25 cellular contexts compared by ENCODE assay signal in genomic region chr16:55292491-55292890, GRCh38. TPM values are rescaled to one million over a fixed set of nuclear protein-coding genes. Genes with fewer than 3 reads are reported as not detected.
"Had no signal": no experiment of that assay in that cellular context is flagged by ENCODE, and none has a peak within 500 bp of the region (broad histone marks: within the 10 kb centered on the region; RNA-seq: fewer than 3 reads in every experiment).

No MANE protein-coding gene starts in this region.

- H3K4me1 Mint-ChIP-seq: activated CD4-positive, alpha-beta T cell treated with anti-CD3 and anti-CD28 coated beads, Interleukin-2, amount 10 ng/mL, durations not matched to agents 7 days and 5 days; activated CD8-positive, alpha-beta memory T cell treated with anti-CD3 and anti-CD28 coated beads, Interleukin-2, amount 10 ng/mL, durations not matched to agents 7 days and 5 days; activated naive CD8-positive, alpha-beta T cell treated with anti-CD3 and anti-CD28 coated beads, Interleukin-2, amount 50 U/mL, for 24 hours; stimulated activated memory B cell treated with anti-CD40 and anti-IgM and Interleukin-4, amounts not matched to agents 10 μg/mL and 1 μg/mL and 100 μg/mL, for 72 hours had no signal

- H3K9me3 ChIP-seq: vagina had no signal

- H3K36me3 Mint-ChIP-seq: activated CD8-positive, alpha-beta memory T cell treated with anti-CD3 and anti-CD28 coated beads, Interleukin-2, amount 10 ng/mL, durations not matched to agents 7 days and 5 days; natural killer cell treated with Interleukin-12 subunit alpha and Interleukin-12 subunit beta and Interleukin-15 and Interleukin-18, amount 100 ng/mL, for 72 hours; stimulated activated memory B cell treated with anti-CD40 and anti-IgM and Interleukin-4, amounts not matched to agents 10 μg/mL and 1 μg/mL and 100 μg/mL, for 72 hours had no signal

- H3K36me3 ChIP-seq: heart right ventricle, thoracic aorta, vagina had no signal

- H3K4me3 Mint-ChIP-seq: activated CD4-positive, alpha-beta T cell treated with anti-CD3 and anti-CD28 coated beads, Interleukin-2, amount 10 ng/mL, durations not matched to agents 7 days and 5 days; activated CD8-positive, alpha-beta memory T cell treated with anti-CD3 and anti-CD28 coated beads, Interleukin-2, amount 10 ng/mL, durations not matched to agents 7 days and 5 days; activated CD8-positive, alpha-beta T cell treated with anti-CD3 and anti-CD28 coated beads for 36 hours; activated naive CD8-positive, alpha-beta T cell treated with anti-CD3 and anti-CD28 coated beads, Interleukin-2, amount 50 U/mL, for 24 hours; activated T-helper 1 cell treated with anti-CD3 and anti-CD28 coated beads, Interleukin-12 subunit alpha, Interleukin-12 subunit beta, Interleukin-2, Interleukin-4 antibody, amounts not matched to agents 30 ng/mL and 10 ng/mL and 1 ng/mL, durations not matched to agents 14 hours and 24 hours and 36 hours; natural killer cell treated with Interleukin-12 subunit alpha and Interleukin-12 subunit beta and Interleukin-15 and Interleukin-18, amount 100 ng/mL, for 72 hours; stimulated activated memory B cell treated with anti-CD40 and anti-IgM and Interleukin-4, amounts not matched to agents 10 μg/mL and 1 μg/mL and 100 μg/mL, for 72 hours; T-helper 2 cell treated with Interferon-gamma antibody and Interleukin-4, amounts not matched to agents 5 μg/mL and 100 μg/mL, for 36 hours; type B pancreatic cell had no signal

- H3K27ac ChIP-seq: coronary artery, epithelial cell of prostate, heart right ventricle, thoracic aorta, vagina, VCaP had no signal

- H3K27me3 Mint-ChIP-seq: activated CD4-positive, alpha-beta T cell treated with anti-CD3 and anti-CD28 coated beads, Interleukin-2, amount 10 ng/mL, durations not matched to agents 7 days and 5 days; activated CD8-positive, alpha-beta memory T cell treated with anti-CD3 and anti-CD28 coated beads, Interleukin-2, amount 10 ng/mL, durations not matched to agents 7 days and 5 days; stimulated activated memory B cell treated with anti-CD40 and anti-IgM and Interleukin-4, amounts not matched to agents 10 μg/mL and 1 μg/mL and 100 μg/mL, for 72 hours had no signal

- H3K9me3 Mint-ChIP-seq: activated T-helper 1 cell treated with anti-CD3 and anti-CD28 coated beads, Interleukin-12 subunit alpha, Interleukin-12 subunit beta, Interleukin-2, Interleukin-4 antibody, amounts not matched to agents 30 ng/mL and 10 ng/mL and 1 ng/mL, durations not matched to agents 14 hours and 24 hours and 36 hours had no signal

- H3K4me1 ChIP-seq: vagina had no signal

- H3K27me3 ChIP-seq: heart right ventricle, vagina had no signal

- DNase-seq: activated CD4-positive, alpha-beta T cell treated with anti-CD3 and anti-CD28 coated beads, Interleukin-2, amount 10 ng/mL, durations not matched to agents 7 days and 5 days; activated CD4-positive, CD25-positive, alpha-beta regulatory T cell treated with anti-CD3 and anti-CD28 coated beads, Interleukin-2, amount 50 U/mL, for 72 hours; activated CD8-positive, alpha-beta memory T cell treated with anti-CD3 and anti-CD28 coated beads, Interleukin-2, amount 10 ng/mL, durations not matched to agents 7 days and 5 days; activated CD8-positive, alpha-beta T cell treated with anti-CD3 and anti-CD28 coated beads for 36 hours; activated gamma-delta T cell; activated naive CD4-positive, alpha-beta T cell treated with anti-CD3 and anti-CD28 coated beads, Interleukin-2, amount 50 U/mL, for 16 hours; activated naive CD8-positive, alpha-beta T cell treated with anti-CD3 and anti-CD28 coated beads, Interleukin-2, amount 50 U/mL, for 24 hours; activated T-cell treated with anti-CD3 and anti-CD28 coated beads for 4 hours; cerebellar nuclear complex; heart right ventricle; left ventricle myocardium superior; mammary epithelial cell; small intestine; stimulated activated CD4-positive, alpha-beta T cell treated with anti-CD3 and anti-CD28 coated beads, Interleukin-2, amount 100 ng/mL, for 24 hours had no signal

- H3K27ac Mint-ChIP-seq: activated CD4-positive, alpha-beta T cell treated with anti-CD3 and anti-CD28 coated beads, Interleukin-2, amount 10 ng/mL, durations not matched to agents 7 days and 5 days; activated CD8-positive, alpha-beta memory T cell treated with anti-CD3 and anti-CD28 coated beads, Interleukin-2, amount 10 ng/mL, durations not matched to agents 7 days and 5 days; activated CD8-positive, alpha-beta T cell treated with anti-CD3 and anti-CD28 coated beads for 36 hours; activated naive CD8-positive, alpha-beta T cell treated with anti-CD3 and anti-CD28 coated beads, Interleukin-2, amount 50 U/mL, for 24 hours; activated T-helper 1 cell treated with anti-CD3 and anti-CD28 coated beads, Interleukin-12 subunit alpha, Interleukin-12 subunit beta, Interleukin-2, Interleukin-4 antibody, amounts not matched to agents 30 ng/mL and 10 ng/mL and 1 ng/mL, durations not matched to agents 14 hours and 24 hours and 36 hours; natural killer cell treated with Interleukin-12 subunit alpha and Interleukin-12 subunit beta and Interleukin-15 and Interleukin-18, amount 100 ng/mL, for 72 hours; stimulated activated memory B cell treated with anti-CD40 and anti-IgM and Interleukin-4, amounts not matched to agents 10 μg/mL and 1 μg/mL and 100 μg/mL, for 72 hours; T-helper 2 cell treated with Interferon-gamma antibody and Interleukin-4, amounts not matched to agents 5 μg/mL and 100 μg/mL, for 36 hours; type B pancreatic cell had no signal

- H3K4me3 ChIP-seq: coronary artery, heart right ventricle, thoracic aorta, vagina had no signal

RNA-seq across cellular contexts. Expression of gene IRX6, which starts 31.5 kb away (rescaled TPM):
- total RNA-seq: activated CD4-positive, alpha-beta T cell treated with anti-CD3 and anti-CD28 coated beads, Interleukin-2, amount 10 ng/mL, durations not matched to agents 7 days and 5 days; activated CD8-positive, alpha-beta memory T cell treated with anti-CD3 and anti-CD28 coated beads, Interleukin-2, amount 10 ng/mL, durations not matched to agents 7 days and 5 days; activated CD8-positive, alpha-beta T cell treated with anti-CD3 and anti-CD28 coated beads for 36 hours; activated T-helper 1 cell treated with anti-CD3 and anti-CD28 coated beads, Interleukin-12 subunit alpha, Interleukin-12 subunit beta, Interleukin-2, Interleukin-4 antibody, amounts not matched to agents 30 ng/mL and 10 ng/mL and 1 ng/mL, durations not matched to agents 14 hours and 24 hours and 36 hours; fibroblast of villous mesenchyme; left ventricle myocardium superior; mammary epithelial cell; natural killer cell treated with Interleukin-12 subunit alpha and Interleukin-12 subunit beta and Interleukin-15 and Interleukin-18, amount 100 ng/mL, for 72 hours; thoracic aorta had no signal
